ENCODE assay signal across 19 cellular contexts in the genomic region with DNA sequence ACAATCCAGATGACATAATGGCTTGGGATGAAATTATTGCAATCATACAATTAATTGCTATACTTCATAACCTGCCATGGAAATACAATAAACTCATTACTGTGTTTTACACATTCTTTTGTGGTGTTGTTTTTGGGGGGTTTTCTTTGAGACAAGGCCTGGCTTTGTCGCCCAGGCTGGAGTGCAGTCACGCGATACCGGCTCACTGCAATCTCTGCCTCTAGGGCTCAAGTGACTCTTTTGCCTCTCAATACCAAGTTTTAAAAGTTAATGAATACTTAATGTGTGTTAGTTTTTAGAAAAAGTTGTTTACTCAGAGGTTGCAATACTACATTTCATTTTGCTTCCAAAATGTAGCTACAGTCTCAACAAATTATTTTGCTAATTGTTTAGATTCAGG.
A peak's percentile ranks its signal among the peaks of the same experiment; 100 is the strongest.
DNase-seq lines count a peak whose midpoint lies in the region; ATAC-seq, FAIRE-seq and TF ChIP-seq lines count a peak whose summit lies in the region.
"Had no signal": no experiment of that assay in that cellular context is flagged by ENCODE, and none has a peak within 500 bp of the region (broad histone marks: within the 10 kb centered on the region; RNA-seq: fewer than 3 reads in every experiment).

No MANE protein-coding gene starts in this region.

- FAIRE-seq in keratinocyte (lab: Jason Lieb, UNC): no peak
- FAIRE-seq: A549, D721Med, G401.6, GM12891, H54 had no signal

- no peak for ATAC-seq in stimulated activated naive CD8-positive, alpha-beta T cell treated with anti-CD3 and anti-CD28 coated beads, Interleukin-15, amount 100 ng/mL, for 72 hours
- no peak for ATAC-seq in GM18868 (IDR thresholded peaks at IDR 0.05; ENCODE audit: unreplicated experiment)
- ATAC-seq: A549, HCT116 had no signal

- H3K4me2 ChIP-seq in keratinocyte (ENCODE audit: control insufficient read depth, extremely low read depth, insufficient read depth, low read depth, low read length): no peak overlapping the region
- H3K4me2 ChIP-seq: A549 had no signal

- no peak overlapping the region for H3K4me3 ChIP-seq in keratinocyte (ENCODE audit: control insufficient read depth in 2 of 3, extremely low read depth in 1 of 3, insufficient read depth in 2 of 3, low read depth in 1 of 3, low read length in 3 of 3)
- H3K4me3 ChIP-seq: A549 had no signal

- no peaks in the 10 kb centered on the region for H4K20me1 ChIP-seq in keratinocyte (ENCODE audit: control insufficient read depth, extremely low read depth, insufficient read depth, low read length)

- no peak overlapping the region for H3K27ac ChIP-seq in keratinocyte (ENCODE audit: control insufficient read depth, insufficient read depth, low read length)
- H3K27ac ChIP-seq: A549, C4-2B had no signal

- no peaks in the 10 kb centered on the region for H3K36me3 ChIP-seq in keratinocyte (ENCODE audit: control insufficient read depth in 2 of 2, extremely low read depth in 1 of 2, insufficient read depth in 2 of 2, low read length in 2 of 2)
- H3K36me3 ChIP-seq: BE2C had no signal

- peaks cover 5% of the 10 kb centered on the region for H3K9me3 Mint-ChIP-seq in neural crest cell
- no peaks in the 10 kb centered on the region for H3K9me3 Mint-ChIP-seq in stimulated activated naive CD8-positive, alpha-beta T cell treated with anti-CD3 and anti-CD28 coated beads, Interleukin-15, amount 100 ng/mL, for 72 hours

- no peak overlapping the region for H3K9ac ChIP-seq in keratinocyte (ENCODE audit: control insufficient read depth, extremely low read depth, insufficient read depth, low read length)

- peak; percentile 85 for DNase-seq in SK-MEL-5 (ENCODE audit: low read depth, low spot score)
- no peak for DNase-seq in keratinocyte (ENCODE audit: low read depth, low spot score)
- no peak for DNase-seq in neural crest cell (ENCODE audit: low read depth, low spot score)
- no peak for DNase-seq in stimulated activated naive CD8-positive, alpha-beta T cell treated with anti-CD3 and anti-CD28 coated beads, Interleukin-15, amount 100 ng/mL, for 72 hours
- DNase-seq in MV-4-11 (lab: John Stamatoyannopoulos, UW): no peak
- DNase-seq: BE2C; CD4-positive, alpha-beta memory T cell; DMS153; DMS79 treated with DMSO at 0.1 percent for 48 hours; EL had no signal

- TF ChIP-seq CTCF in keratinocyte (optimal IDR thresholded peaks at IDR 0.05 in 1 of 3, IDR thresholded peaks at IDR 0.05 in 1 of 3, conservative IDR thresholded peaks at IDR 0.05 in 1 of 3; ENCODE audit: extremely low read depth in 1 of 3, insufficient read depth in 2 of 3, low read length in 3 of 3) (no peak), neural crest cell (conservative IDR thresholded peaks at IDR 0.05) (no peak)

- no peaks in the 10 kb centered on the region for H3K4me1 ChIP-seq in keratinocyte (ENCODE audit: control insufficient read depth, extremely low read depth, insufficient read depth, low read length)
- H3K4me1 ChIP-seq: A549, BE2C had no signal

- in situ Hi-C loops in SK-MEL-5 (cut with HindIII; ENCODE audit: low pct_unique_long_range_greater_than_20kb, low sequenced_read_pairs): no loop called here

- no peak overlapping the region for H3K4me3 Mint-ChIP-seq in neural crest cell
- no peak overlapping the region for H3K4me3 Mint-ChIP-seq in stimulated activated naive CD8-positive, alpha-beta T cell treated with anti-CD3 and anti-CD28 coated beads, Interleukin-15, amount 100 ng/mL, for 72 hours
- H3K4me3 Mint-ChIP-seq: CD4-positive, alpha-beta memory T cell; IgD-negative memory B cell had no signal

- no peaks in the 10 kb centered on the region for H3K9me1 ChIP-seq in keratinocyte (ENCODE audit: control insufficient read depth, extremely low read depth, insufficient read depth, low read length)

- H2AFZ ChIP-seq in keratinocyte (ENCODE audit: control insufficient read depth, low read length): peak overlapping the region; percentile 21

- dilution Hi-C loops in keratinocyte (cut with MboI; ENCODE audit: extremely low pct_ligation_motif_present, low sequenced_read_pairs): no loop called here

- no peaks in the 10 kb centered on the region for H3K27me3 Mint-ChIP-seq in neural crest cell (ENCODE audit: low read depth)
- no peaks in the 10 kb centered on the region for H3K27me3 Mint-ChIP-seq in stimulated activated naive CD8-positive, alpha-beta T cell treated with anti-CD3 and anti-CD28 coated beads, Interleukin-15, amount 100 ng/mL, for 72 hours
- H3K27me3 Mint-ChIP-seq: CD4-positive, alpha-beta memory T cell; IgD-negative memory B cell had no signal

- H3K79me2 ChIP-seq in keratinocyte (ENCODE audit: control insufficient read depth, insufficient read depth, low read length): no peaks in the 10 kb centered on the region

- no peaks in the 10 kb centered on the region for H3K27me3 ChIP-seq in keratinocyte (ENCODE audit: control insufficient read depth, extremely low read depth, insufficient read depth, low read length)
- H3K27me3 ChIP-seq: BE2C had no signal

- peak overlapping the region; percentile 28 for H3K27ac Mint-ChIP-seq in neural crest cell (ENCODE audit: unreplicated experiment)
- no peak overlapping the region for H3K27ac Mint-ChIP-seq in stimulated activated naive CD8-positive, alpha-beta T cell treated with anti-CD3 and anti-CD28 coated beads, Interleukin-15, amount 100 ng/mL, for 72 hours
- H3K27ac Mint-ChIP-seq: CD4-positive, alpha-beta memory T cell had no signal

- H3K36me3 Mint-ChIP-seq in neural crest cell (ENCODE audit: low read depth): no peaks in the 10 kb centered on the region
- H3K36me3 Mint-ChIP-seq: CD4-positive, alpha-beta memory T cell had no signal

- H3K4me1 Mint-ChIP-seq in neural crest cell: peaks cover 7% of the 10 kb centered on the region
- H3K4me1 Mint-ChIP-seq in stimulated activated naive CD8-positive, alpha-beta T cell treated with anti-CD3 and anti-CD28 coated beads, Interleukin-15, amount 100 ng/mL, for 72 hours: no peaks in the 10 kb centered on the region
- H3K4me1 Mint-ChIP-seq: CD4-positive, alpha-beta memory T cell; IgD-negative memory B cell had no signal

- no peaks in the 10 kb centered on the region for H3K9me3 ChIP-seq in keratinocyte (ENCODE audit: control insufficient read depth, low read depth, low read length)
- H3K9me3 ChIP-seq: A549, BE2C had no signal
